Comparison of ENCODE assay signal across 22 cellular contexts in the genomic region with DNA sequence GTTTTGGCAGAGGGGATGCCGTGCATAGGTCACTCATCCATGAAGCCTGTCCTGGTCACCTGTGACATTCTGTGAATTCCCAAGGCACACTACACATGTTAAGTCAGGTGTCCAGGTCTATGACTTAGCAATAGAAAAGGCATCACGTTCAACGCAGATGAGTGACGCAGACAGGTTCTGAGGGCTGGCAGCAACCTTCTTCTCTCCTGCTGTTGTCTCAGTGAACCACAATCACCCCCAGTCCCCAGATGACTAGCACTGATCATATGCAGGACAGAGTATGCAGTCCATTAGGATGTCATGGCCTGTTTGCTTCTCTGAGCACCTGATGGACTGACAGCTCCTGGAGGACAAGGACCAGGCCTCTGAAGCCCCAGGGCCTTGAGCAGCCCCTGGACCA.
DNase-seq lines count a peak whose midpoint lies in the region; ATAC-seq and TF ChIP-seq lines count a peak whose summit lies in the region.
"Had no signal": no experiment of that assay in that cellular context is flagged by ENCODE, and none has a peak within 500 bp of the region (broad histone marks: within the 10 kb centered on the region; RNA-seq: fewer than 3 reads in every experiment).

No MANE protein-coding gene starts in this region.

- no peak for ATAC-seq in HG03097 (IDR thresholded peaks at IDR 0.05; ENCODE audit: low FRiP score, unreplicated experiment)
- ATAC-seq: CD8-positive, alpha-beta T cell; Panc1 had no signal

- no peak overlapping the region for H2BK12ac ChIP-seq in H9 (ENCODE audit: insufficient read length, low read depth, low read length)

- H3K23me2 ChIP-seq in H9 (ENCODE audit: insufficient read length, low read depth, low read length, poor library complexity, severe bottlenecking): no peaks in the 10 kb centered on the region

- H4K20me1 ChIP-seq in H9 (ENCODE audit: control insufficient read depth, insufficient read depth, insufficient read length): no peaks in the 10 kb centered on the region

- H3K27ac ChIP-seq in RWPE1 (peak overlapping the region; percentile 90), caudate nucleus (ENCODE audit: low read depth, low read length) (peak overlapping the region; percentile 63), H9 (ENCODE audit: insufficient read length, low read depth, low read length) (no peak overlapping the region)

- H3K4me1 Mint-ChIP-seq in neural crest cell (no peaks in the 10 kb centered on the region), H9 (peaks cover 5 to 6% of the 10 kb centered on the region in 2 experiments; a peak in 3 of 4 replicates)

- H3K14ac ChIP-seq in H9 (ENCODE audit: insufficient read depth, low read length): no peak overlapping the region

- no peak overlapping the region for H2BK5ac ChIP-seq in H9 (ENCODE audit: insufficient read length, low read length)

- H3K4me1 ChIP-seq in H9 (ENCODE audit: insufficient read depth, low read length): no peaks in the 10 kb centered on the region

- no peak overlapping the region for H2BK15ac ChIP-seq in H9 (ENCODE audit: low read depth, low read length)

- H2BK120ac ChIP-seq in H9 (ENCODE audit: low read depth, low read length, poor library complexity, severe bottlenecking): no peak overlapping the region

- WGBS in H9 (ENCODE audit: extremely low coverage, insufficient read length, low lambda C conversion rate): no CpG with 5 or more reads among the region's 4 CpGs

- H3K4me3 Mint-ChIP-seq in neural crest cell (no peak overlapping the region), H9 (no peak overlapping the region)
- H3K4me3 Mint-ChIP-seq: CD8-positive, alpha-beta T cell had no signal

- no peak overlapping the region for H3K56ac ChIP-seq in H9 (ENCODE audit: insufficient read length, low read depth, low read length)

- H3K27me3 Mint-ChIP-seq in neural crest cell (ENCODE audit: low read depth): peaks cover 6% of the 10 kb centered on the region
- H3K27me3 Mint-ChIP-seq in H9 (ENCODE audit: low read depth): peaks cover 7% of the 10 kb centered on the region; the same call in 1 of the 2 replicates

- no peak overlapping the region for H4K8ac ChIP-seq in H9 (replicated peaks; ENCODE audit: insufficient read length, low read depth, low read length)

- H3K4me2 ChIP-seq in H9 (ENCODE audit: insufficient read depth, insufficient read length, low read length): no peak overlapping the region

- H3K27me3 ChIP-seq in H9 (ENCODE audit: insufficient read depth, low read length): no peaks in the 10 kb centered on the region

- TF ChIP-seq CTCF in RWPE1 (conservative IDR thresholded peaks at IDR 0.05; ENCODE audit: low read depth): no peak
- TF ChIP-seq CTCF in neural crest cell (conservative IDR thresholded peaks at IDR 0.05): no peak
- no peak for TF ChIP-seq CTCF in H9 (conservative IDR thresholded peaks at IDR 0.05)

- H4K5ac ChIP-seq in H9 (ENCODE audit: insufficient read length, low read depth, low read length): no peak overlapping the region

- H3K18ac ChIP-seq in H9 (ENCODE audit: insufficient read length, low read depth, low read length): no peak overlapping the region

- CTCF ChIA-PET in RWPE1 (lab: Yijun Ruan, JAX): no interaction called here

- H2BK20ac ChIP-seq in H9 (ENCODE audit: low read depth, low read length, poor library complexity, severe bottlenecking): no peak overlapping the region

- no peaks in the 10 kb centered on the region for H3K79me1 ChIP-seq in H9 (ENCODE audit: insufficient read depth, low read depth, low read length, poor library complexity, severe bottlenecking)

- no peak overlapping the region for H4K91ac ChIP-seq in H9 (ENCODE audit: insufficient read length, low read depth, low read length)

- no peak overlapping the region for H3T11ph ChIP-seq in H9 (ENCODE audit: low read length)

- H2AFZ ChIP-seq in H9 (ENCODE audit: low read length): no peak overlapping the region

- POLR2A ChIA-PET in RWPE1 (lab: Yijun Ruan, JAX; ENCODE audit: low non-redundant PET): no interaction called here

- H2AK5ac ChIP-seq in H9 (ENCODE audit: insufficient read length, low read length): no peak overlapping the region

- H3K9me3 Mint-ChIP-seq in neural crest cell (peaks cover 6% of the 10 kb centered on the region), H9 (no peaks in the 10 kb centered on the region; a peak in 1 of 5 replicates)
- H3K9me3 Mint-ChIP-seq: CD8-positive, alpha-beta T cell had no signal

- H3K27ac Mint-ChIP-seq in neural crest cell (ENCODE audit: unreplicated experiment): peak overlapping the region; percentile 27
- H3K27ac Mint-ChIP-seq in H9: no peak overlapping the region
- H3K27ac Mint-ChIP-seq: CD8-positive, alpha-beta T cell had no signal

- DNase-seq in A172 (ENCODE audit: low spot score) (peak; percentile 22), RWPE1 (ENCODE audit: low spot score) (no peak), caudate nucleus (lab: John Stamatoyannopoulos, UW) (no peak), neural crest cell (ENCODE audit: low read depth, low spot score) (no peak), inferior parietal cortex (ENCODE audit: extremely low spot score) (no peak), NCI-H2029 (lab: John Stamatoyannopoulos, UW) (no peak), H9 (no peak)
- DNase-seq: 8988T; AML-193; C1 segment of cervical spinal cord; CD8-positive, alpha-beta T cell; DMS153; GOT3; Karpas-422; MM.1S; NCI-H1048; NCI-H1417 treated with DMSO at 0.1 percent for 48 hours; NCI-H187; NCI-H510A; NCI-H748 treated with DMSO at 0.1 percent for 48 hours had no signal

- H3K9ac ChIP-seq in H9 (ENCODE audit: extremely low read depth, insufficient read length, low read length): no peak overlapping the region

- H3K4ac ChIP-seq in H9 (ENCODE audit: low read depth, low read length): no peak overlapping the region

- H3K9me3 ChIP-seq in H9 (ENCODE audit: control insufficient read depth, low read depth, low read length): no peaks in the 10 kb centered on the region

- H3K23ac ChIP-seq in H9 (ENCODE audit: insufficient read length, low read depth, low read length): no peak overlapping the region

- H3K79me2 ChIP-seq in H9 (ENCODE audit: insufficient read depth, low read length): no peaks in the 10 kb centered on the region

- H3K36me3 Mint-ChIP-seq in neural crest cell (ENCODE audit: low read depth) (no peaks in the 10 kb centered on the region), H9 (ENCODE audit: insufficient read depth in 1 of 3, low read depth in 3 of 3) (no peaks in the 10 kb centered on the region)
- H3K36me3 Mint-ChIP-seq: CD8-positive, alpha-beta T cell had no signal
